In the genomic region with DNA sequence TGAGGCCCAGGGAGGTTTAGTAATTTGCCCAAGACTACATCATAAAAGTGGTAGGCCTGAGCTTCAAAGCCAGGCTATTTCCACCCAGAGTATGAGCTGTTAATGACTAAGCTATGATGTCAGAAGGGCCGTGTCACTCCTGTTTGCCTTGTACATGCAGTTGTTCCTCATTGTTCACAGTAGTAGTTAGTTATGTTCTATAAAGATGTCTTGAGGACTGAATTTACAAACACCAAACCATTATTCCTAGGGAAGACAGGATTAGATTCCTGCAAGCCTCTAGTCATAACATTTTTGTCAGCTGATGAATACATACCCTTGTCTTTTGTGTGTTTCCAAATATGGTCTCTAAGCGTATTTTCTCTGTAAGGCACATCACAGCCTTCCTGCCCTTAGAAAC, we compare ENCODE assay signal across 16 cellular contexts. TPM values are rescaled to one million over a fixed set of nuclear protein-coding genes. Genes with fewer than 3 reads are reported as not detected.
DNase-seq lines count a peak whose midpoint lies in the region; FAIRE-seq and TF ChIP-seq lines count a peak whose summit lies in the region.
"Had no signal": no experiment of that assay in that cellular context is flagged by ENCODE, and none has a peak within 500 bp of the region (broad histone marks: within the 10 kb centered on the region; RNA-seq: fewer than 3 reads in every experiment).

No MANE protein-coding gene starts in this region.

- no peak overlapping the region for H2BK15ac ChIP-seq in mesenchymal stem cell (ENCODE audit: low read depth, poor library complexity, severe bottlenecking)

- no peak overlapping the region for H2AFZ ChIP-seq in mesenchymal stem cell (ENCODE audit: low read depth, low read length)

- 30% methylated on average over 1 of the region's 2 CpGs for WGBS in mesenchymal stem cell

- H3K23ac ChIP-seq in mesenchymal stem cell (ENCODE audit: low read length in 2 of 2): no peak overlapping the region

- no peak overlapping the region for H2BK12ac ChIP-seq in mesenchymal stem cell (ENCODE audit: low read length in 2 of 2)

- no peak for TF ChIP-seq CTCF in AG10803 (conservative IDR thresholded peaks at IDR 0.05; ENCODE audit: low read length)
- no peak for TF ChIP-seq CTCF in bronchial epithelial cell (IDR thresholded peaks at IDR 0.05; ENCODE audit: insufficient read depth, low read length, severe bottlenecking)
- no peak for TF ChIP-seq CTCF in glutamatergic neuron (IDR thresholded peaks at IDR 0.05; ENCODE audit: partially characterized antibody, unreplicated experiment)

- H2AK5ac ChIP-seq in mesenchymal stem cell (ENCODE audit: low read length, severe bottlenecking): no peak overlapping the region

- no peak overlapping the region for H3K4me3 ChIP-seq in AG10803 (ENCODE audit: low read length)
- H3K4me3 ChIP-seq in bronchial epithelial cell (ENCODE audit: low read depth, low read length): no peak overlapping the region
- H3K4me3 ChIP-seq in mesenchymal stem cell (ENCODE audit: insufficient read depth in 1 of 2, low read depth in 1 of 2, low read length in 2 of 2): no peak overlapping the region
- H3K4me3 ChIP-seq: HAP-1, lower lobe of right lung had no signal

- H4K8ac ChIP-seq in mesenchymal stem cell (ENCODE audit: low read length): no peak overlapping the region

- no peak overlapping the region for H3K18ac ChIP-seq in mesenchymal stem cell (ENCODE audit: low read depth in 1 of 2, low read length in 2 of 2)

- H3K14ac ChIP-seq in mesenchymal stem cell (ENCODE audit: low read length in 2 of 2): no peak overlapping the region

- DNase-seq in AG10803 (ENCODE audit: low read depth): peak; percentile 81
- peak; percentile 69 for DNase-seq in M059J (ENCODE audit: low read depth)
- peak; percentile 83 for DNase-seq in bronchial epithelial cell (ENCODE audit: low read depth)
- DNase-seq in mesenchymal stem cell: peak; percentile 85
- DNase-seq in glutamatergic neuron: no peak
- no peak for DNase-seq in KBM-7
- no peak for DNase-seq in DMS153 treated with DMSO at 0.1 percent for 48 hours (lab: John Stamatoyannopoulos, UW; ENCODE audit: unreplicated experiment)
- DNase-seq in activated effector memory CD4-positive, alpha-beta T cell treated with Interleukin-2 at 50 U/mL for 16 hours: no peak
- DNase-seq: activated T-cell treated with anti-CD3 and anti-CD28 coated beads, Interleukin-2, amount 50 U/mL, for 4 hours; C1 segment of cervical spinal cord; Karpas-422; lower lobe of right lung; NCI-H2227 treated with DMSO at 0.1 percent for 48 hours; substantia nigra had no signal

- H3K4me1 ChIP-seq in mesenchymal stem cell (ENCODE audit: control insufficient read depth, insufficient read depth, low read depth, low read length): peaks cover 3% of the 10 kb centered on the region
- H3K4me1 ChIP-seq: lower lobe of right lung had no signal

- H3K27ac Mint-ChIP-seq in glutamatergic neuron (ENCODE audit: unreplicated experiment): no peak overlapping the region
- H3K27ac Mint-ChIP-seq: progenitor cell of endocrine pancreas had no signal

- no peaks in the 10 kb centered on the region for H3K27me3 Mint-ChIP-seq in glutamatergic neuron (ENCODE audit: unreplicated experiment)

- peaks cover 5% of the 10 kb centered on the region for H3K9me3 Mint-ChIP-seq in glutamatergic neuron (ENCODE audit: unreplicated experiment)
- H3K9me3 Mint-ChIP-seq: activated T-cell treated with anti-CD3 and anti-CD28 coated beads, Interleukin-2, amount 50 U/mL, for 4 hours had no signal

- H3K9ac ChIP-seq in mesenchymal stem cell (ENCODE audit: low read length): peak overlapping the region; percentile 43

- in situ Hi-C loops in KBM-7 (cut with MboI; ENCODE audit: low pct_unique_long_range_greater_than_20kb, low sequenced_read_pairs): no loop called here

- H3K27me3 ChIP-seq in bronchial epithelial cell (ENCODE audit: control insufficient read depth, insufficient read depth, low read length) (no peaks in the 10 kb centered on the region), mesenchymal stem cell (ENCODE audit: control insufficient read depth in 1 of 2, insufficient read depth in 1 of 2, low read length in 2 of 2) (no peaks in the 10 kb centered on the region)

- peaks cover 5% of the 10 kb centered on the region for H3K9me3 ChIP-seq in mesenchymal stem cell (ENCODE audit: control insufficient read depth, low read length)
- H3K9me3 ChIP-seq: HAP-1, lower lobe of right lung had no signal

- peak overlapping the region; percentile 73 for H3K27ac ChIP-seq in mesenchymal stem cell (ENCODE audit: low read length, poor library complexity, severe bottlenecking)
- H3K27ac ChIP-seq: lower lobe of right lung had no signal

- H3K79me1 ChIP-seq in mesenchymal stem cell (replicated peaks; ENCODE audit: low read length, poor library complexity, severe bottlenecking): no peaks in the 10 kb centered on the region

- H3K4ac ChIP-seq in mesenchymal stem cell (ENCODE audit: low read depth in 1 of 2, low read length in 2 of 2): no peak overlapping the region

- H2BK5ac ChIP-seq in mesenchymal stem cell (ENCODE audit: low read depth, low read length, poor library complexity, severe bottlenecking): no peak overlapping the region

- no peak for FAIRE-seq in bronchial epithelial cell (lab: Jason Lieb, UNC)

- H4K91ac ChIP-seq in mesenchymal stem cell (ENCODE audit: low read length): no peak overlapping the region

- H3K4me2 ChIP-seq in mesenchymal stem cell (ENCODE audit: low read length, poor library complexity, severe bottlenecking): no peak overlapping the region

- no peaks in the 10 kb centered on the region for H3K4me1 Mint-ChIP-seq in glutamatergic neuron (ENCODE audit: low read depth, unreplicated experiment)

- H3K36me3 ChIP-seq in bronchial epithelial cell (ENCODE audit: control insufficient read depth, insufficient read depth, low read length) (no peaks in the 10 kb centered on the region), mesenchymal stem cell (ENCODE audit: control insufficient read depth in 1 of 2, insufficient read depth in 2 of 2, low read depth in 1 of 2, low read length in 2 of 2) (no peaks in the 10 kb centered on the region)
- H3K36me3 ChIP-seq: HAP-1, lower lobe of right lung had no signal

- H3K4me3 Mint-ChIP-seq in glutamatergic neuron (ENCODE audit: unreplicated experiment): no peak overlapping the region
- H3K4me3 Mint-ChIP-seq: activated T-cell treated with anti-CD3 and anti-CD28 coated beads, Interleukin-2, amount 50 U/mL, for 4 hours had no signal

- H2BK120ac ChIP-seq in mesenchymal stem cell (ENCODE audit: low read depth, low read length): no peak overlapping the region

- H3K36me3 Mint-ChIP-seq in glutamatergic neuron (ENCODE audit: unreplicated experiment): peaks cover 17% of the 10 kb centered on the region

RNA-seq across cellular contexts. Expression of gene LARS2, which starts 20.9 kb away (rescaled TPM):
- 9.9 and 18.0 TPM in 2 replicates for total RNA-seq in M059J (2014; rRNA removed; shearing (Covaris generic))
- total RNA-seq in bronchial epithelial cell (19.0 and 19.1 TPM in 2 replicates), glutamatergic neuron (ENCODE audit: unreplicated experiment) (26.6 TPM)
- 8.1 TPM for polyA plus RNA-seq in mesenchymal stem cell (2013, experiment 1 of 2)
- polyA plus RNA-seq in mesenchymal stem cell (2013, experiment 2 of 2): 7.8 TPM

Comparison
In these comparisons a context has a peak if more than half of its experiments do, and no peak if none do; other contexts are left out.
1. DNase-seq: peak in AG10803 (single experiment), M059J (single experiment), bronchial epithelial cell (single experiment) and mesenchymal stem cell (single experiment); none in glutamatergic neuron (single experiment), KBM-7 (single experiment), DMS153 treated with DMSO at 0.1 percent for 48 hours (single experiment) and activated effector memory CD4-positive, alpha-beta T cell treated with Interleukin-2 at 50 U/mL for 16 hours (single experiment).